ENCODE assay signal across 8 cellular contexts in genomic region chr1:171313835-171314320, GRCh38. TPM values are rescaled to one million over a fixed set of nuclear protein-coding genes. Genes with fewer than 3 reads are reported as not detected.
DNase-seq lines count a peak whose midpoint lies in the region; ATAC-seq and TF ChIP-seq lines count a peak whose summit lies in the region.

Gene FMO4, plus strand, starts transcription at chr1:171314183. Its CDS starts 5,643 bp downstream, at chr1:171319826.

- peaks cover 8% of the 10 kb centered on the region for H3K4me1 ChIP-seq in CD8-positive, alpha-beta memory T cell (ENCODE audit: insufficient read depth, low read length)
- no peaks in the 10 kb centered on the region for H3K4me1 ChIP-seq in effector memory CD4-positive, alpha-beta T cell (ENCODE audit: control insufficient read depth, insufficient read depth, low read length, poor library complexity, severe bottlenecking)
- H3K4me1 ChIP-seq in mesenchymal stem cell (ENCODE audit: control insufficient read depth, insufficient read depth, low read depth, low read length): no peaks in the 10 kb centered on the region

- no peaks in the 10 kb centered on the region for H3K36me3 ChIP-seq in CD8-positive, alpha-beta memory T cell (ENCODE audit: insufficient read depth, low read length)
- H3K36me3 ChIP-seq in effector memory CD4-positive, alpha-beta T cell (ENCODE audit: control insufficient read depth, insufficient read depth, low read length): no peaks in the 10 kb centered on the region
- H3K36me3 ChIP-seq in mesenchymal stem cell (ENCODE audit: control insufficient read depth in 1 of 2, insufficient read depth in 2 of 2, low read depth in 1 of 2, low read length in 2 of 2): no peaks in the 10 kb centered on the region

- peak within 1 kb of the TSS; percentile 70 to 88 (median 74) for H3K4me3 Mint-ChIP-seq in CD8-positive, alpha-beta memory T cell
- H3K4me3 Mint-ChIP-seq in activated CD4-positive, alpha-beta memory T cell treated with anti-CD3 and anti-CD28 coated beads, Interleukin-2, amount 10 ng/mL, durations not matched to agents 7 days and 5 days: peak within 1 kb of the TSS; percentile 66

- TF ChIP-seq CTCF in HL-60 (IDR thresholded peaks at IDR 0.05; ENCODE audit: insufficient read depth, low read length): peak; percentile 82

- POLR2A ChIA-PET in CD8-positive, alpha-beta memory T cell (lab: Charles Lee): interaction anchor here (0.5 to 1.2 kb wide), 5 partner anchors 68 to 1420 kb away, joined by 3 to 4 read pairs (median 4); partner anchors contain the start of gene PRRC2C
- POLR2A ChIA-PET in activated CD4-positive, alpha-beta memory T cell treated with anti-CD3 and anti-CD28 coated beads, Interleukin-2, amount 10 ng/mL, durations not matched to agents 7 days and 5 days (lab: Charles Lee): interaction anchor here (0.6 to 1.6 kb wide), 2 partner anchors 103 to 172 kb away, joined by 3 to 13 read pairs; partner anchors contain the start of gene PRRC2C

- H3K4me1 Mint-ChIP-seq in CD8-positive, alpha-beta memory T cell: peaks cover 12 to 25% (median 16%) of the 10 kb centered on the region in 3 donors
- peaks cover 16% of the 10 kb centered on the region for H3K4me1 Mint-ChIP-seq in activated CD4-positive, alpha-beta memory T cell treated with anti-CD3 and anti-CD28 coated beads, Interleukin-2, amount 10 ng/mL, durations not matched to agents 7 days and 5 days

- no peaks in the 10 kb centered on the region for H3K79me1 ChIP-seq in mesenchymal stem cell (replicated peaks; ENCODE audit: low read length, poor library complexity, severe bottlenecking)

- H2AK5ac ChIP-seq in mesenchymal stem cell (ENCODE audit: low read length, severe bottlenecking): no peak within 1 kb of the TSS

- CTCF ChIA-PET in CD8-positive, alpha-beta memory T cell (lab: Charles Lee): interaction anchor here (0.7 to 3.1 kb wide), 20 partner anchors 9 to 1428 kb away, joined by 3 to 28 read pairs (median 4); partner anchors contain the start of genes FMO1, PRRC2C and SCYL3
- CTCF ChIA-PET in activated CD4-positive, alpha-beta memory T cell treated with anti-CD3 and anti-CD28 coated beads, Interleukin-2, amount 10 ng/mL, durations not matched to agents 7 days and 5 days (lab: Charles Lee): interaction anchor here (0.6 to 2.1 kb wide), 39 partner anchors 9 to 1419 kb away, joined by 3 to 40 read pairs (median 4); partner anchors contain the start of genes FMO1 and PRRC2C

- DNase-seq in CD8-positive, alpha-beta memory T cell: peak; percentile 51 to 90 (median 88)
- DNase-seq in HL-60 (ENCODE audit: low read depth in 1 of 2, low spot score in 1 of 2) (peak; percentile 97), NCI-H82 treated with DMSO at 0.1 percent for 48 hours (lab: John Stamatoyannopoulos, UW; ENCODE audit: unreplicated experiment) (peak; percentile 97), mesenchymal stem cell (peak; percentile 99)
- DNase-seq in activated CD4-positive, alpha-beta memory T cell treated with anti-CD3 and anti-CD28 coated beads, Interleukin-2, amount 10 ng/mL, durations not matched to agents 7 days and 5 days: peak; percentile 85
- DNase-seq in effector memory CD4-positive, alpha-beta T cell: peak; percentile 64 to 79 (median 71)
- peak; percentile 60 for DNase-seq in stimulated activated CD8-positive, alpha-beta memory T cell treated with anti-CD3 and anti-CD28 coated beads, Interleukin-15, amount 100 ng/mL, for 1 hour (ENCODE audit: low read depth)

- H3K4me2 ChIP-seq in mesenchymal stem cell (ENCODE audit: low read length, poor library complexity, severe bottlenecking): peak within 1 kb of the TSS; percentile 47

- no peaks in the 10 kb centered on the region for H3K9me3 ChIP-seq in CD8-positive, alpha-beta memory T cell (ENCODE audit: low read length)
- H3K9me3 ChIP-seq in effector memory CD4-positive, alpha-beta T cell (ENCODE audit: control insufficient read depth, low read length): no peaks in the 10 kb centered on the region
- peaks cover 5% of the 10 kb centered on the region for H3K9me3 ChIP-seq in mesenchymal stem cell (ENCODE audit: control insufficient read depth, low read length)

- no peak within 1 kb of the TSS for H2AFZ ChIP-seq in mesenchymal stem cell (ENCODE audit: low read depth, low read length)

- no peak within 1 kb of the TSS for H4K8ac ChIP-seq in mesenchymal stem cell (ENCODE audit: low read length)

- no peak within 1 kb of the TSS for H3K14ac ChIP-seq in mesenchymal stem cell (ENCODE audit: low read length in 2 of 2)

- WGBS in mesenchymal stem cell: 2% methylated on average over 7 of the region's 10 CpGs

- no peak within 1 kb of the TSS for H2BK120ac ChIP-seq in mesenchymal stem cell (ENCODE audit: low read depth, low read length)

- H3K9ac ChIP-seq in mesenchymal stem cell (ENCODE audit: low read length): peak within 1 kb of the TSS; percentile 90

- H4K91ac ChIP-seq in mesenchymal stem cell (ENCODE audit: low read length): no peak within 1 kb of the TSS

- H3K27ac ChIP-seq in CD8-positive, alpha-beta memory T cell (ENCODE audit: low read depth, low read length): no peak within 1 kb of the TSS
- peak within 1 kb of the TSS; percentile 61 for H3K27ac ChIP-seq in HL-60 (replicated peaks)
- peak within 1 kb of the TSS; percentile 52 for H3K27ac ChIP-seq in effector memory CD4-positive, alpha-beta T cell (ENCODE audit: insufficient read depth, low read length, poor library complexity, severe bottlenecking)
- peak within 1 kb of the TSS; percentile 35 for H3K27ac ChIP-seq in mesenchymal stem cell (ENCODE audit: low read length, poor library complexity, severe bottlenecking)

- no peak within 1 kb of the TSS for H3K4ac ChIP-seq in mesenchymal stem cell (ENCODE audit: low read depth in 1 of 2, low read length in 2 of 2)

- no peak within 1 kb of the TSS for H2BK5ac ChIP-seq in mesenchymal stem cell (ENCODE audit: low read depth, low read length, poor library complexity, severe bottlenecking)

- peaks cover 6 to 7% (median 6%) of the 10 kb centered on the region in 3 donors for H3K36me3 Mint-ChIP-seq in CD8-positive, alpha-beta memory T cell
- no peaks in the 10 kb centered on the region for H3K36me3 Mint-ChIP-seq in activated CD4-positive, alpha-beta memory T cell treated with anti-CD3 and anti-CD28 coated beads, Interleukin-2, amount 10 ng/mL, durations not matched to agents 7 days and 5 days (ENCODE audit: low read depth)

- ATAC-seq in GM19463 (IDR thresholded peaks at IDR 0.05; ENCODE audit: unreplicated experiment): peak; percentile 99

- H2BK15ac ChIP-seq in mesenchymal stem cell (ENCODE audit: low read depth, poor library complexity, severe bottlenecking): no peak within 1 kb of the TSS

- peak within 1 kb of the TSS; percentile 69 to 92 (median 90) for H3K27ac Mint-ChIP-seq in CD8-positive, alpha-beta memory T cell
- H3K27ac Mint-ChIP-seq in activated CD4-positive, alpha-beta memory T cell treated with anti-CD3 and anti-CD28 coated beads, Interleukin-2, amount 10 ng/mL, durations not matched to agents 7 days and 5 days: peak within 1 kb of the TSS; percentile 40

- peak within 1 kb of the TSS in 1 of 2 experiments; percentile 21 for H3K18ac ChIP-seq in mesenchymal stem cell (ENCODE audit: low read depth in 1 of 2, low read length in 2 of 2)

- peaks cover 0 to 3% of the 10 kb centered on the region in 2 donors for H3K27me3 Mint-ChIP-seq in CD8-positive, alpha-beta memory T cell
- no peaks in the 10 kb centered on the region for H3K27me3 Mint-ChIP-seq in activated CD4-positive, alpha-beta memory T cell treated with anti-CD3 and anti-CD28 coated beads, Interleukin-2, amount 10 ng/mL, durations not matched to agents 7 days and 5 days

- no peaks in the 10 kb centered on the region for H3K27me3 ChIP-seq in CD8-positive, alpha-beta memory T cell (ENCODE audit: insufficient read depth, low read length, poor library complexity, severe bottlenecking)
- H3K27me3 ChIP-seq in HL-60 (ENCODE audit: insufficient read depth, poor library complexity, severe bottlenecking): no peaks in the 10 kb centered on the region
- H3K27me3 ChIP-seq in effector memory CD4-positive, alpha-beta T cell (replicated peaks; ENCODE audit: control insufficient read depth, insufficient read depth, low read length, poor library complexity, severe bottlenecking): no peaks in the 10 kb centered on the region
- H3K27me3 ChIP-seq in mesenchymal stem cell (ENCODE audit: control insufficient read depth in 1 of 2, insufficient read depth in 1 of 2, low read length in 2 of 2): no peaks in the 10 kb centered on the region

- no peaks in the 10 kb centered on the region for H3K9me3 Mint-ChIP-seq in CD8-positive, alpha-beta memory T cell
- no peaks in the 10 kb centered on the region for H3K9me3 Mint-ChIP-seq in activated CD4-positive, alpha-beta memory T cell treated with anti-CD3 and anti-CD28 coated beads, Interleukin-2, amount 10 ng/mL, durations not matched to agents 7 days and 5 days

- peak within 1 kb of the TSS; percentile 29 for H3K4me3 ChIP-seq in CD8-positive, alpha-beta memory T cell (ENCODE audit: low read length)
- no peak within 1 kb of the TSS for H3K4me3 ChIP-seq in HL-60 (replicated peaks; ENCODE audit: insufficient read depth, low read length)
- peak within 1 kb of the TSS; percentile 14 for H3K4me3 ChIP-seq in effector memory CD4-positive, alpha-beta T cell (ENCODE audit: insufficient read depth, low read depth, low read length, poor library complexity, severe bottlenecking)
- H3K4me3 ChIP-seq in mesenchymal stem cell (ENCODE audit: insufficient read depth in 1 of 2, low read depth in 1 of 2, low read length in 2 of 2): peak within 1 kb of the TSS in 1 of 2 experiments; percentile 74

- peak within 1 kb of the TSS in 1 of 2 experiments; percentile 54 for H2BK12ac ChIP-seq in mesenchymal stem cell (ENCODE audit: low read length in 2 of 2)

- H3K23ac ChIP-seq in mesenchymal stem cell (ENCODE audit: low read length in 2 of 2): no peak within 1 kb of the TSS

RNA-seq across cellular contexts. Expression of gene FMO4, which starts in this region (rescaled TPM):
- 1 to 10 TPM in 1 of 2 experiments, under 1 TPM in 1; 0.89 to 1.7 TPM for total RNA-seq in CD8-positive, alpha-beta memory T cell
- polyA plus RNA-seq in CD8-positive, alpha-beta memory T cell: 2.6 TPM
- 1 to 10 TPM; 1.2 to 1.8 TPM for total RNA-seq in activated CD4-positive, alpha-beta memory T cell treated with anti-CD3 and anti-CD28 coated beads, Interleukin-2, amount 10 ng/mL, durations not matched to agents 7 days and 5 days
- polyA plus RNA-seq in mesenchymal stem cell (2013, experiment 1 of 2): 1.2 TPM
- 1.1 TPM for polyA plus RNA-seq in mesenchymal stem cell (2013, experiment 2 of 2)
